1 cellular context compared by ENCODE assay signal in genomic region chr10:60644436-60645130, GRCh38.
TF ChIP-seq lines count a peak whose summit lies in the region.

No MANE protein-coding gene starts in this region.

TF ChIP-seq in H1, 55 proteins besides CTCF, POLR2A, EP300 and RAD21:
- no peak for TF ChIP-seq BRCA1 (IDR thresholded peaks at IDR 0.05; ENCODE audit: low read depth, low read length)
- TF ChIP-seq SP1 (IDR thresholded peaks at IDR 0.05; ENCODE audit: low read depth, low read length): no peak
- 0 out of 2 replicates have a peak, but pooled peaks have one; percentile 10 for TF ChIP-seq JUND (IDR thresholded peaks at IDR 0.05; ENCODE audit: low read length)
- TF ChIP-seq GTF2F1 (IDR thresholded peaks at IDR 0.05; ENCODE audit: borderline replicate concordance, low read depth, low read length): no peak
- peak; percentile 73 for TF ChIP-seq MAFK (IDR thresholded peaks at IDR 0.05; ENCODE audit: low read depth, low read length)
- TF ChIP-seq TEAD4 (IDR thresholded peaks at IDR 0.05; ENCODE audit: low read depth, low read length): no peak
- TF ChIP-seq RBBP5 (IDR thresholded peaks at IDR 0.05; ENCODE audit: borderline replicate concordance, low read depth, low read length): no peak
- TF ChIP-seq CTBP2 (IDR thresholded peaks at IDR 0.05; ENCODE audit: borderline replicate concordance, insufficient read depth, insufficient read length, low read length): no peak
- no peak for TF ChIP-seq KDM5A (IDR thresholded peaks at IDR 0.05; ENCODE audit: low read length)
- TF ChIP-seq YY1 (IDR thresholded peaks at IDR 0.05; ENCODE audit: low read depth, low read length): no peak
- TF ChIP-seq CREB1 (IDR thresholded peaks at IDR 0.05): no peak
- TF ChIP-seq BACH1 (IDR thresholded peaks at IDR 0.05; ENCODE audit: low read length): peak; percentile 66
TF ChIP-seq in H1: peak in this region for 3.
